ENCODE assay signal across 1 cellular context in genomic region chr2:46601328-46601963, GRCh38.
TF ChIP-seq lines count a peak whose summit lies in the region.

No MANE protein-coding gene starts in this region.

TF ChIP-seq in GM12878, 131 proteins besides CTCF, POLR2A, EP300 and RAD21:
- TF ChIP-seq SMC3 (IDR thresholded peaks at IDR 0.05; ENCODE audit: borderline replicate concordance, low read length) (peak; percentile 56; the same call in 1 of the 2 replicates), IRF4 (IDR thresholded peaks at IDR 0.05; ENCODE audit: low read depth, low read length) (no peak)
